ENCODE assay signal across 13 cellular contexts in genomic region chr7:142539901-142540300, GRCh38.
DNase-seq lines count a peak whose midpoint lies in the region; ATAC-seq and TF ChIP-seq lines count a peak whose summit lies in the region.
"Had no signal": no experiment of that assay in that cellular context is flagged by ENCODE, and none has a peak within 500 bp of the region (broad histone marks: within the 10 kb centered on the region; RNA-seq: fewer than 3 reads in every experiment).

No MANE protein-coding gene starts in this region.

- POLR2A ChIA-PET in CD4-positive, alpha-beta memory T cell (lab: Charles Lee; ENCODE audit: partially characterized antibody): interaction anchor here (1.5 to 6.2 kb wide), 3 partner anchors 18 to 269 kb away, joined by 5 to 71 read pairs (median 16); no protein-coding TSS in a partner anchor

- TF ChIP-seq CTCF in foreskin keratinocyte (conservative IDR thresholded peaks at IDR 0.05): no peak

- no peak for ATAC-seq in activated naive CD8-positive, alpha-beta T cell treated with anti-CD3 and anti-CD28 coated beads, Interleukin-2, amount 50 U/mL, for 24 hours
- ATAC-seq in foreskin keratinocyte: peak; percentile 14
- ATAC-seq: left cardiac atrium; natural killer cell treated with Interleukin-12 subunit alpha and Interleukin-12 subunit beta and Interleukin-15 and Interleukin-18, amount 100 ng/mL, for 72 hours; sciatic nerve had no signal

- peak overlapping the region; percentile 3 to 77 (median 55) for H3K27ac Mint-ChIP-seq in CD4-positive, alpha-beta memory T cell
- peak overlapping the region; percentile 47 for H3K27ac Mint-ChIP-seq in activated naive CD8-positive, alpha-beta T cell treated with anti-CD3 and anti-CD28 coated beads, Interleukin-2, amount 50 U/mL, for 24 hours
- H3K27ac Mint-ChIP-seq in activated T-helper 1 cell treated with anti-CD3 and anti-CD28 coated beads, Interleukin-12 subunit alpha, Interleukin-12 subunit beta, Interleukin-2, Interleukin-4 antibody, amounts not matched to agents 30 ng/mL and 10 ng/mL and 1 ng/mL, durations not matched to agents 14 hours and 24 hours and 36 hours: no peak overlapping the region
- H3K27ac Mint-ChIP-seq: natural killer cell treated with Interleukin-12 subunit alpha and Interleukin-12 subunit beta and Interleukin-15 and Interleukin-18, amount 100 ng/mL, for 72 hours had no signal

- H3K4me1 ChIP-seq in CD4-positive, alpha-beta memory T cell (ENCODE audit: insufficient read depth, low read length): peaks cover 29% of the 10 kb centered on the region
- H3K4me1 ChIP-seq in foreskin keratinocyte: peaks cover 5% of the 10 kb centered on the region
- H3K4me1 ChIP-seq: testis had no signal

- H3K4me3 ChIP-seq in CD4-positive, alpha-beta memory T cell (ENCODE audit: low read length in 2 of 2): no peak overlapping the region
- H3K4me3 ChIP-seq: testis had no signal

- peak overlapping the region in 5 of 8 donors; percentile 13 to 55 (median 31) for H3K4me3 Mint-ChIP-seq in CD4-positive, alpha-beta memory T cell
- H3K4me3 Mint-ChIP-seq in activated naive CD8-positive, alpha-beta T cell treated with anti-CD3 and anti-CD28 coated beads, Interleukin-2, amount 50 U/mL, for 24 hours: no peak overlapping the region
- no peak overlapping the region for H3K4me3 Mint-ChIP-seq in activated T-helper 1 cell treated with anti-CD3 and anti-CD28 coated beads, Interleukin-12 subunit alpha, Interleukin-12 subunit beta, Interleukin-2, Interleukin-4 antibody, amounts not matched to agents 30 ng/mL and 10 ng/mL and 1 ng/mL, durations not matched to agents 14 hours and 24 hours and 36 hours
- H3K4me3 Mint-ChIP-seq: natural killer cell treated with Interleukin-12 subunit alpha and Interleukin-12 subunit beta and Interleukin-15 and Interleukin-18, amount 100 ng/mL, for 72 hours had no signal

- H3K4me1 Mint-ChIP-seq in CD4-positive, alpha-beta memory T cell: peaks cover 18 to 42% (median 23%) of the 10 kb centered on the region in 4 donors
- H3K4me1 Mint-ChIP-seq in activated naive CD8-positive, alpha-beta T cell treated with anti-CD3 and anti-CD28 coated beads, Interleukin-2, amount 50 U/mL, for 24 hours: peaks cover 31% of the 10 kb centered on the region
- peaks cover 32% of the 10 kb centered on the region for H3K4me1 Mint-ChIP-seq in activated T-helper 1 cell treated with anti-CD3 and anti-CD28 coated beads, Interleukin-12 subunit alpha, Interleukin-12 subunit beta, Interleukin-2, Interleukin-4 antibody, amounts not matched to agents 30 ng/mL and 10 ng/mL and 1 ng/mL, durations not matched to agents 14 hours and 24 hours and 36 hours (ENCODE audit: low read depth)

- CTCF ChIA-PET in CD4-positive, alpha-beta memory T cell (lab: Charles Lee; ENCODE audit: partially characterized antibody): interaction anchor here (1.4 to 2.1 kb wide), 2 partner anchors 18 to 272 kb away, joined by 4 to 8 read pairs; no protein-coding TSS in a partner anchor

- no peaks in the 10 kb centered on the region for H3K27me3 ChIP-seq in CD4-positive, alpha-beta memory T cell (ENCODE audit: insufficient read depth, low read length)
- H3K27me3 ChIP-seq in foreskin keratinocyte: no peaks in the 10 kb centered on the region
- H3K27me3 ChIP-seq: testis had no signal

- no peak for DNase-seq in CD4-positive, alpha-beta memory T cell
- DNase-seq in HS-5 (ENCODE audit: low read depth) (peak; percentile 49), foreskin keratinocyte (peak; percentile 50 to 52), NK-92 (lab: John Stamatoyannopoulos, UW; ENCODE audit: unreplicated experiment) (no peak), NCI-H2196 treated with DMSO at 0.1 percent for 48 hours (lab: John Stamatoyannopoulos, UW; ENCODE audit: unreplicated experiment) (no peak)
- DNase-seq in activated naive CD8-positive, alpha-beta T cell treated with anti-CD3 and anti-CD28 coated beads, Interleukin-2, amount 50 U/mL, for 24 hours: no peak
- DNase-seq in activated T-helper 1 cell treated with anti-CD3 and anti-CD28 coated beads, Interleukin-12 subunit alpha, Interleukin-12 subunit beta, Interleukin-2, Interleukin-4 antibody, amounts not matched to agents 30 ng/mL and 10 ng/mL and 1 ng/mL, durations not matched to agents 14 hours and 24 hours and 36 hours (ENCODE audit: low spot score): no peak
- DNase-seq: cortex of kidney, left cardiac atrium, RPMI8226, testis had no signal

- H3K9me3 ChIP-seq in CD4-positive, alpha-beta memory T cell (ENCODE audit: control insufficient read depth in 1 of 2, low read length in 2 of 2): no peaks in the 10 kb centered on the region
- H3K9me3 ChIP-seq: testis had no signal

- intact Hi-C loops in CD4-positive, alpha-beta memory T cell (cut with micrococcal nuclease): loop anchor here (5.0 kb wide), 1 partner anchor 257 kb away; no protein-coding TSS in a partner anchor
- intact Hi-C loops in activated T-helper 1 cell treated with anti-CD3 and anti-CD28 coated beads, Interleukin-12 subunit alpha, Interleukin-12 subunit beta, Interleukin-2, Interleukin-4 antibody, amounts not matched to agents 30 ng/mL and 10 ng/mL and 1 ng/mL, durations not matched to agents 14 hours and 24 hours and 36 hours (cut with micrococcal nuclease): loop anchor here (5.0 kb wide), 1 partner anchor 242 kb away; no protein-coding TSS in a partner anchor

- no peaks in the 10 kb centered on the region for H3K36me3 Mint-ChIP-seq in CD4-positive, alpha-beta memory T cell
- H3K36me3 Mint-ChIP-seq in activated naive CD8-positive, alpha-beta T cell treated with anti-CD3 and anti-CD28 coated beads, Interleukin-2, amount 50 U/mL, for 24 hours (ENCODE audit: low read depth): no peaks in the 10 kb centered on the region
- no peaks in the 10 kb centered on the region for H3K36me3 Mint-ChIP-seq in activated T-helper 1 cell treated with anti-CD3 and anti-CD28 coated beads, Interleukin-12 subunit alpha, Interleukin-12 subunit beta, Interleukin-2, Interleukin-4 antibody, amounts not matched to agents 30 ng/mL and 10 ng/mL and 1 ng/mL, durations not matched to agents 14 hours and 24 hours and 36 hours (ENCODE audit: low read depth)
- H3K36me3 Mint-ChIP-seq: natural killer cell treated with Interleukin-12 subunit alpha and Interleukin-12 subunit beta and Interleukin-15 and Interleukin-18, amount 100 ng/mL, for 72 hours had no signal

- no peaks in the 10 kb centered on the region for H3K27me3 Mint-ChIP-seq in CD4-positive, alpha-beta memory T cell
- no peaks in the 10 kb centered on the region for H3K27me3 Mint-ChIP-seq in activated naive CD8-positive, alpha-beta T cell treated with anti-CD3 and anti-CD28 coated beads, Interleukin-2, amount 50 U/mL, for 24 hours
- H3K27me3 Mint-ChIP-seq in activated T-helper 1 cell treated with anti-CD3 and anti-CD28 coated beads, Interleukin-12 subunit alpha, Interleukin-12 subunit beta, Interleukin-2, Interleukin-4 antibody, amounts not matched to agents 30 ng/mL and 10 ng/mL and 1 ng/mL, durations not matched to agents 14 hours and 24 hours and 36 hours (ENCODE audit: insufficient read depth): peaks cover under 1% of the 10 kb centered on the region
- H3K27me3 Mint-ChIP-seq: natural killer cell treated with Interleukin-12 subunit alpha and Interleukin-12 subunit beta and Interleukin-15 and Interleukin-18, amount 100 ng/mL, for 72 hours had no signal

- H3K9me3 Mint-ChIP-seq in CD4-positive, alpha-beta memory T cell: no peaks in the 10 kb centered on the region
- no peaks in the 10 kb centered on the region for H3K9me3 Mint-ChIP-seq in activated naive CD8-positive, alpha-beta T cell treated with anti-CD3 and anti-CD28 coated beads, Interleukin-2, amount 50 U/mL, for 24 hours
- H3K9me3 Mint-ChIP-seq in activated T-helper 1 cell treated with anti-CD3 and anti-CD28 coated beads, Interleukin-12 subunit alpha, Interleukin-12 subunit beta, Interleukin-2, Interleukin-4 antibody, amounts not matched to agents 30 ng/mL and 10 ng/mL and 1 ng/mL, durations not matched to agents 14 hours and 24 hours and 36 hours: no peaks in the 10 kb centered on the region
- H3K9me3 Mint-ChIP-seq: natural killer cell treated with Interleukin-12 subunit alpha and Interleukin-12 subunit beta and Interleukin-15 and Interleukin-18, amount 100 ng/mL, for 72 hours had no signal

- H3K27ac ChIP-seq in CD4-positive, alpha-beta memory T cell (ENCODE audit: low read depth, low read length): no peak overlapping the region
- no peak overlapping the region for H3K27ac ChIP-seq in foreskin keratinocyte
- H3K27ac ChIP-seq: testis had no signal

- no peaks in the 10 kb centered on the region for H3K36me3 ChIP-seq in CD4-positive, alpha-beta memory T cell (ENCODE audit: insufficient read depth, low read length)

Comparison
In these comparisons a context has a peak if more than half of its experiments do, and no peak if none do; other contexts are left out.
1. DNase-seq: peak in HS-5 (single experiment) and foreskin keratinocyte (2 of 2); none in CD4-positive, alpha-beta memory T cell (0 of 5), activated naive CD8-positive, alpha-beta T cell treated with anti-CD3 and anti-CD28 coated beads, Interleukin-2, amount 50 U/mL, for 24 hours (single experiment), activated T-helper 1 cell treated with anti-CD3 and anti-CD28 coated beads, Interleukin-12 subunit alpha, Interleukin-12 subunit beta, Interleukin-2, Interleukin-4 antibody, amounts not matched to agents 30 ng/mL and 10 ng/mL and 1 ng/mL, durations not matched to agents 14 hours and 24 hours and 36 hours (single experiment), NK-92 (single experiment) and NCI-H2196 treated with DMSO at 0.1 percent for 48 hours (single experiment).
2. H3K4me3 Mint-ChIP-seq: peak in CD4-positive, alpha-beta memory T cell (5 of 8); none in activated naive CD8-positive, alpha-beta T cell treated with anti-CD3 and anti-CD28 coated beads, Interleukin-2, amount 50 U/mL, for 24 hours (single experiment) and activated T-helper 1 cell treated with anti-CD3 and anti-CD28 coated beads, Interleukin-12 subunit alpha, Interleukin-12 subunit beta, Interleukin-2, Interleukin-4 antibody, amounts not matched to agents 30 ng/mL and 10 ng/mL and 1 ng/mL, durations not matched to agents 14 hours and 24 hours and 36 hours (single experiment).